ENCODE assay signal across 8 cellular contexts in the genomic region with DNA sequence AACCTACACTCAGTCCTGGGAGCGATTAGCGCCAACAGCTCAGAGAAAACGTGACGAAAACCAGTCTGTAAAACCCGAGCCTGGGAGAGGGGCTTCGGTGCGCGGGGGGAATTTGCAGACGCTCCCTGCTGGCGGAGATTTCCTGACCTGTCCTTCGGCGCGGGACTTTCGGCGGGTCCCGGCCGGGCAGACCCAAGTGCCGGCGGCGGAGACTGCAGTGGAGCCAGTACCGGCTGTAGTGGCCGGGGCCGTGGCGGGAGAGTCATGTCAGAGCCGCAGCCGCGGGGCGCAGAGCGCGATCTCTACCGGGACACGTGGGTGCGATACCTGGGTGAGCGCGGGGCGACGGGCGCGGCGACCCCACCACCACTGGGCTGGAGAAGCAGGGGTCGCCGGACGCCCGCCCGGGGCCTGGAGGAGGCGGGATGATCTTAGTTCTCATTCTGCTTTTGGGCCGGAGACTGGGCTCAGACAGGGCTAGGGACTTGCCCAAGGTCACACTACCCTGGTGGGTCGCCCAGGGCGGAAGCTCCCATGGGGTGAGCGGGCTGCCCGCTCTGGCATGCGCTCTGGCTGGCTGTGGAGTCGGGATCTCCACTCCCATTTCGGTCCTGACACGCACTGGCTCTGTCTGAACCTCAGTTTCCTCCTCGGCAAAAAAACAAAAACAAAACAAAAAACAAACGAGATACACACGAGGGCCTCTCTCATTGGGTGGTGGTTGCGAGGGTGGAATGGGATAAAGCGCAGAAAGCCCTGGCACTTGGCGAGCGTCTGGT. TPM values are rescaled to one million over a fixed set of nuclear protein-coding genes. Genes with fewer than 3 reads are reported as not detected.
A peak's percentile ranks its signal among the peaks of the same experiment; 100 is the strongest.
DNase-seq lines count a peak whose midpoint lies in the region; ATAC-seq and TF ChIP-seq lines count a peak whose summit lies in the region.

A gene with protein sequence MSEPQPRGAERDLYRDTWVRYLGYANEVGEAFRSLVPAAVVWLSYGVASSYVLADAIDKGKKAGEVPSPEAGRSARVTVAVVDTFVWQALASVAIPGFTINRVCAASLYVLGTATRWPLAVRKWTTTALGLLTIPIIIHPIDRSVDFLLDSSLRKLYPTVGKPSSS (plus strand): TSS at position 153 of the 779 bp plus-strand sequence. CDS start 112 bp downstream, at position 265.

- no peaks in the 10 kb centered on the region for H3F3A ChIP-seq in neural cell (ENCODE audit: insufficient read depth, low read length, poor library complexity, severe bottlenecking)

- peaks cover 3 to 32% (median 18%) of the 10 kb centered on the region in 4 donors for H3K4me1 ChIP-seq in Peyer's patch

- H3K27me3 Mint-ChIP-seq in CD4-positive, alpha-beta T cell, result no peaks in the 10 kb centered on the region
- no peaks in the 10 kb centered on the region for H3K27me3 Mint-ChIP-seq in type B pancreatic cell

- H3K4me3 Mint-ChIP-seq in CD4-positive, alpha-beta T cell, result peak within 1 kb of the TSS; percentile 99
- H3K4me3 Mint-ChIP-seq in type B pancreatic cell, result peak within 1 kb of the TSS; percentile 97

- peak within 1 kb of the TSS; percentile 62 for H3K9ac ChIP-seq in neural cell (ENCODE audit: low read length)

- ATAC-seq in CD4-positive, alpha-beta T cell (ENCODE audit: poor library complexity), result no peak
- no peak for ATAC-seq in HG03378 (IDR thresholded peaks at IDR 0.05; ENCODE audit: unreplicated experiment)

- CTCF ChIA-PET in CD4-positive, alpha-beta T cell (lab: Charles Lee), result interaction anchor here (0.6 to 6.1 kb wide), 14 partner anchors 8 to 921 kb away, joined by 3 to 63 read pairs (median 4); a partner anchor contains a TSS

- peak within 1 kb of the TSS; percentile 62 to 75 (median 70) for H3K4me3 ChIP-seq in Peyer's patch
- peak within 1 kb of the TSS; percentile 56 to 62 for H3K4me3 ChIP-seq in foreskin fibroblast (ENCODE audit: low read depth in 1 of 2, low read length in 2 of 2)
- peak within 1 kb of the TSS; percentile 93 for H3K4me3 ChIP-seq in neural cell (ENCODE audit: low read length)

- no peaks in the 10 kb centered on the region for H3K9me2 ChIP-seq in neural cell (ENCODE audit: insufficient read depth, low read length)

- POLR2A ChIA-PET in CD4-positive, alpha-beta T cell (lab: Charles Lee), result interaction anchor here (1.2 to 6.0 kb wide), 5 partner anchors 9 to 137 kb away, joined by 11 to 112 read pairs (median 76); a partner anchor contains a TSS

- peak within 1 kb of the TSS; percentile 66 for H2AFZ ChIP-seq in neural cell (ENCODE audit: low read depth, low read length)

- TF ChIP-seq POLR2A in Peyer's patch (IDR thresholded peaks at IDR 0.05), result peak in 1 of 2 donors; percentile 13

- no peak for TF ChIP-seq EP300 in neural cell (conservative IDR thresholded peaks at IDR 0.05; ENCODE audit: poor library complexity, severe bottlenecking)

- DNase-seq in CD4-positive, alpha-beta T cell, result peak in 7 of 10 experiments; percentile 16 to 54 (median 26)
- peak; percentile 47 for DNase-seq in HS-27A (ENCODE audit: low read depth)
- DNase-seq in Peyer's patch, result peak; percentile 62 to 81 (median 75)
- peak; percentile 44 for DNase-seq in activated gamma-delta T cell (lab: John Stamatoyannopoulos, UW)
- peak; percentile 59 to 79 for DNase-seq in foreskin fibroblast
- DNase-seq in type B pancreatic cell (ENCODE audit: extremely low spot score, unreplicated experiment), result peak; percentile 78

- no peaks in the 10 kb centered on the region for H4K20me1 ChIP-seq in neural cell (ENCODE audit: insufficient read depth)

- H3K27ac Mint-ChIP-seq in CD4-positive, alpha-beta T cell, result peak within 1 kb of the TSS; percentile 98
- peak within 1 kb of the TSS; percentile 97 for H3K27ac Mint-ChIP-seq in type B pancreatic cell

- peaks cover 55% of the 10 kb centered on the region for H3K4me1 Mint-ChIP-seq in CD4-positive, alpha-beta T cell (ENCODE audit: low read depth)
- H3K4me1 Mint-ChIP-seq in type B pancreatic cell (ENCODE audit: unreplicated experiment), result peaks cover 23% of the 10 kb centered on the region

- TF ChIP-seq CTCF in CD4-positive, alpha-beta T cell (IDR thresholded peaks at IDR 0.05), result no peak
- TF ChIP-seq CTCF in Peyer's patch (IDR thresholded peaks at IDR 0.05), result peak in 2 of 6 experiments; percentile 15 to 31
- TF ChIP-seq CTCF in foreskin fibroblast (IDR thresholded peaks at IDR 0.05; ENCODE audit: low read depth, low read length), result no peak
- peak; percentile 13 for TF ChIP-seq CTCF in neural cell (IDR thresholded peaks at IDR 0.05; ENCODE audit: poor library complexity, severe bottlenecking)
- TF ChIP-seq CTCF in type B pancreatic cell (conservative IDR thresholded peaks at IDR 0.05), result peak; percentile 14

- no peaks in the 10 kb centered on the region for H3K9me3 ChIP-seq in CD4-positive, alpha-beta T cell (ENCODE audit: control insufficient read depth, low read length)
- H3K9me3 ChIP-seq in Peyer's patch (no peaks in the 10 kb centered on the region), neural cell (ENCODE audit: low read length) (no peaks in the 10 kb centered on the region)

- intact Hi-C loops in CD4-positive, alpha-beta T cell (cut with DNase I, micrococcal nuclease), result loop anchor here (1.0 to 10.0 kb wide), 11 partner anchors 9 to 1159 kb away; a partner anchor contains a TSS

- H3K36me3 ChIP-seq in Peyer's patch (peaks cover 0 to 4% (median 0%) of the 10 kb centered on the region in 3 donors), neural cell (ENCODE audit: insufficient read depth, low read length) (no peaks in the 10 kb centered on the region)

- H3K36me3 Mint-ChIP-seq in CD4-positive, alpha-beta T cell (ENCODE audit: low read depth), result peaks cover 48% of the 10 kb centered on the region
- no peaks in the 10 kb centered on the region for H3K36me3 Mint-ChIP-seq in type B pancreatic cell

- no peaks in the 10 kb centered on the region for H3K79me2 ChIP-seq in neural cell (replicated peaks; ENCODE audit: insufficient read depth, low read length)

- peak within 1 kb of the TSS; percentile 86 for H3K27ac ChIP-seq in CD4-positive, alpha-beta T cell (ENCODE audit: low read depth, low read length)
- H3K27ac ChIP-seq in Peyer's patch (peak within 1 kb of the TSS; percentile 86 to 99 (median 96)), neural cell (ENCODE audit: low read length) (no peak within 1 kb of the TSS)

- H3K9me3 Mint-ChIP-seq in CD4-positive, alpha-beta T cell, result no peaks in the 10 kb centered on the region
- H3K9me3 Mint-ChIP-seq in type B pancreatic cell, result no peaks in the 10 kb centered on the region

- TF ChIP-seq RAD21 in neural cell (conservative IDR thresholded peaks at IDR 0.05), result peak; percentile 41

- peak within 1 kb of the TSS; percentile 57 for H3K4me2 ChIP-seq in neural cell (ENCODE audit: low read length)

- no peaks in the 10 kb centered on the region for H3K27me3 ChIP-seq in CD4-positive, alpha-beta T cell (ENCODE audit: control insufficient read depth, insufficient read depth, low read length)
- H3K27me3 ChIP-seq in Peyer's patch, result no peaks in the 10 kb centered on the region
- no peaks in the 10 kb centered on the region for H3K27me3 ChIP-seq in neural cell (ENCODE audit: insufficient read depth, low read depth, low read length)

TF ChIP-seq in neural cell, 6 proteins besides CTCF, POLR2A, EP300 and RAD21:
- no peak for TF ChIP-seq POLR2AphosphoS5 (IDR thresholded peaks at IDR 0.05)
- no peak for TF ChIP-seq EZH2 (IDR thresholded peaks at IDR 0.05; ENCODE audit: borderline replicate concordance, insufficient read depth, low read length, poor library complexity, severe bottlenecking)
- TF ChIP-seq TAF1 (IDR thresholded peaks at IDR 0.05; ENCODE audit: low read depth), result no peak
- TF ChIP-seq SMC3 (conservative IDR thresholded peaks at IDR 0.05; ENCODE audit: poor library complexity), result peak; percentile 38
- TF ChIP-seq MXI1 (conservative IDR thresholded peaks at IDR 0.05; ENCODE audit: poor library complexity, severe bottlenecking), result peak; percentile 94
- TF ChIP-seq, protein P1, sequence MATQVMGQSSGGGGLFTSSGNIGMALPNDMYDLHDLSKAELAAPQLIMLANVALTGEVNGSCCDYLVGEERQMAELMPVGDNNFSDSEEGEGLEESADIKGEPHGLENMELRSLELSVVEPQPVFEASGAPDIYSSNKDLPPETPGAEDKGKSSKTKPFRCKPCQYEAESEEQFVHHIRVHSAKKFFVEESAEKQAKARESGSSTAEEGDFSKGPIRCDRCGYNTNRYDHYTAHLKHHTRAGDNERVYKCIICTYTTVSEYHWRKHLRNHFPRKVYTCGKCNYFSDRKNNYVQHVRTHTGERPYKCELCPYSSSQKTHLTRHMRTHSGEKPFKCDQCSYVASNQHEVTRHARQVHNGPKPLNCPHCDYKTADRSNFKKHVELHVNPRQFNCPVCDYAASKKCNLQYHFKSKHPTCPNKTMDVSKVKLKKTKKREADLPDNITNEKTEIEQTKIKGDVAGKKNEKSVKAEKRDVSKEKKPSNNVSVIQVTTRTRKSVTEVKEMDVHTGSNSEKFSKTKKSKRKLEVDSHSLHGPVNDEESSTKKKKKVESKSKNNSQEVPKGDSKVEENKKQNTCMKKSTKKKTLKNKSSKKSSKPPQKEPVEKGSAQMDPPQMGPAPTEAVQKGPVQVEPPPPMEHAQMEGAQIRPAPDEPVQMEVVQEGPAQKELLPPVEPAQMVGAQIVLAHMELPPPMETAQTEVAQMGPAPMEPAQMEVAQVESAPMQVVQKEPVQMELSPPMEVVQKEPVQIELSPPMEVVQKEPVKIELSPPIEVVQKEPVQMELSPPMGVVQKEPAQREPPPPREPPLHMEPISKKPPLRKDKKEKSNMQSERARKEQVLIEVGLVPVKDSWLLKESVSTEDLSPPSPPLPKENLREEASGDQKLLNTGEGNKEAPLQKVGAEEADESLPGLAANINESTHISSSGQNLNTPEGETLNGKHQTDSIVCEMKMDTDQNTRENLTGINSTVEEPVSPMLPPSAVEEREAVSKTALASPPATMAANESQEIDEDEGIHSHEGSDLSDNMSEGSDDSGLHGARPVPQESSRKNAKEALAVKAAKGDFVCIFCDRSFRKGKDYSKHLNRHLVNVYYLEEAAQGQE (IDR thresholded peaks at IDR 0.05; ENCODE audit: borderline replicate concordance), result peak; percentile 10

RNA-seq across cellular contexts. Expression of the gene that starts here (rescaled TPM):
- total RNA-seq in CD4-positive, alpha-beta T cell, result 10 to 100 TPM; 37.2 to 38.0 TPM
- total RNA-seq in Peyer's patch (10 to 100 TPM; 12.4 to 24.7 (median 19.2) TPM), type B pancreatic cell (ENCODE audit: low replicate concordance) (16.1 and 20.6 TPM in 2 replicates)
- 3.2 and 8.1 TPM in 2 replicates for polyA plus RNA-seq in neural cell
- 1.9 and 3.2 TPM in 2 replicates for polyA minus RNA-seq in neural cell

Comparison
In these comparisons a context has a peak if more than half of its experiments do, and no peak if none do; other contexts are left out.
1. DNase-seq: peak in every context shown above with its lines; median percentile 78 in type B pancreatic cell; 75 in Peyer's patch; 69 in foreskin fibroblast; 47 in HS-27A; 44 in activated gamma-delta T cell; 26 in CD4-positive, alpha-beta T cell.
2. CTCF ChIP-seq: peak in neural cell (single experiment) and type B pancreatic cell (single experiment); none in CD4-positive, alpha-beta T cell (single experiment) and foreskin fibroblast (single experiment).
3. Peak in every context shown above with its lines, with median percentiles within 50 percentile points of each other: H3K4me3 ChIP-seq.